ENCODE assay signal across 8 cellular contexts in the genomic region with DNA sequence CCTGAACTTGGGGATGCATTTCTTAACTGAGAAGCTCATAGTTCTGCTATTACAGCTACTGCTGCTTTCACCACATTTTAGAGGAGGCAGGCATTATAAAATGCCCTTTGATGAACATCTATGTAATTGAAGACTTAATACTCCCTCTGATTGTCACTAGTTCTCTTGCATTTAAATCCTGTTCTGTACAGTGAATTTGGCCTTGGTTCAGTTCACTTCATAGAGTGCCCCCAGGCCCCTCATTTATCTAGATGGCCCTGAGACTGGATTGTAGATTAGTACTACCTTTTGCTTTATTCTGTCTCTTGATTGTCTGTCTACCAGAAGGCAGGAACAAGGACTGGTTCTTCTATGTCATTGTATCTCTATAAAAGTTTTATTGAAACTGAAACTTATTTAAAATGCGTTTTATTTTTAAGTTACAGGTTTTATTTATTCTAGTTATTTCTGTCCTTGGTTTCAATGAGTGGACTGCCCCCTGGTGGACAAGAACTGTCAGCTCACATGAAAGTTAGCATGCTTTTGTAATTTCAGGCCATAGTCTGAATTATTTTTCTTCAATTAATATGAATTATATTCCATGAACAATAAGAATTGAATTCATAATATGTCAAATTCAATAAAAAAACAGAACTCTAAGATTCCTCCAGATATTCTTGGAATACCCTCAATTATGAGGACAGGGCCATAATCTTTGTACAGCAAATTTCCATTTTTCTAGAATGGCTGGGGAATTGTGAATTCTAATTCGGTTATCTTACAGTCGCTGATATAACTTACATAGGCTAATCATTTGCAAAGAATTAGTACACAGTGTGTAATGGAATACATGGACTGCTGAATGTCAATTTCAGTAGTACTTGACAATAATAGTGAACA.
DNase-seq lines count a peak whose midpoint lies in the region; ATAC-seq and TF ChIP-seq lines count a peak whose summit lies in the region.

No MANE protein-coding gene starts in this region.

- no peaks in the 10 kb centered on the region for H3K27me3 ChIP-seq in HAP-1 (ENCODE audit: low read depth)
- no peaks in the 10 kb centered on the region for H3K27me3 ChIP-seq in RWPE2 (ENCODE audit: insufficient read depth, poor library complexity, severe bottlenecking)

- DNase-seq in COLO668 (lab: John Stamatoyannopoulos, UW; ENCODE audit: unreplicated experiment) (peak; percentile 27), HAP-1 (ENCODE audit: low spot score in 2 of 2) (peak; percentile 45 to 71), RWPE2 (ENCODE audit: low spot score) (no peak), coronary artery (ENCODE audit: low spot score) (no peak), 8988T (no peak), HPDE6-E6E7 (ENCODE audit: extremely low spot score) (no peak)

- H3K36me3 Mint-ChIP-seq in nephron (ENCODE audit: low read depth): no peaks in the 10 kb centered on the region

- H3K4me3 ChIP-seq in HAP-1 (no peak overlapping the region), RWPE2 (ENCODE audit: severe bottlenecking) (no peak overlapping the region), coronary artery (no peak overlapping the region)

- H3K4me1 Mint-ChIP-seq in nephron: peaks cover 6% of the 10 kb centered on the region

- H3K27me3 Mint-ChIP-seq in nephron (ENCODE audit: low read depth): peaks cover 57% of the 10 kb centered on the region

- TF ChIP-seq CTCF in RWPE2 (IDR thresholded peaks at IDR 0.05; ENCODE audit: poor library complexity, severe bottlenecking): peak; percentile 97
- peak; percentile 75 for TF ChIP-seq CTCF in coronary artery (IDR thresholded peaks at IDR 0.05)
- TF ChIP-seq CTCF in nephron (IDR thresholded peaks at IDR 0.05; ENCODE audit: unreplicated experiment in 3 of 3): peak; percentile 84 to 95 (median 94)

- H3K9me3 Mint-ChIP-seq in nephron: no peaks in the 10 kb centered on the region

- no peak overlapping the region for H3K4me3 Mint-ChIP-seq in nephron

- H3K9me3 ChIP-seq in HAP-1 (no peaks in the 10 kb centered on the region), RWPE2 (ENCODE audit: severe bottlenecking) (no peaks in the 10 kb centered on the region)

- H3K27ac ChIP-seq in RWPE2 (ENCODE audit: poor library complexity, severe bottlenecking): no peak overlapping the region
- no peak overlapping the region for H3K27ac ChIP-seq in coronary artery

- ATAC-seq in RWPE2 (ENCODE audit: low read depth) (no peak), HG02870 (IDR thresholded peaks at IDR 0.05; ENCODE audit: unreplicated experiment) (no peak)

- H3K36me3 ChIP-seq in HAP-1 (replicated peaks) (no peaks in the 10 kb centered on the region), RWPE2 (ENCODE audit: low read depth) (no peaks in the 10 kb centered on the region)

- in situ Hi-C loops in HAP-1 (cut with MboI; ENCODE audit: low sequenced_read_pairs): loop anchor here (25.0 kb wide), 1 partner anchor 601 kb away; no protein-coding TSS in a partner anchor

- peaks cover 13% of the 10 kb centered on the region for H3K4me1 ChIP-seq in HAP-1
- H3K4me1 ChIP-seq in RWPE2 (ENCODE audit: insufficient read depth, poor library complexity, severe bottlenecking): no peaks in the 10 kb centered on the region

- no peak overlapping the region for H3K27ac Mint-ChIP-seq in nephron

Comparison
In these comparisons a context has a peak if more than half of its experiments do, and no peak if none do; other contexts are left out.
1. DNase-seq: peak in COLO668 (single experiment) and HAP-1 (2 of 2); none in RWPE2 (single experiment), coronary artery (single experiment), 8988T (single experiment) and HPDE6-E6E7 (single experiment).
2. Peak in every context shown above with its lines, with median percentiles within 50 percentile points of each other: CTCF ChIP-seq.